In genomic region chr2:76212305-76212985, GRCh38 we compare ENCODE assay signal across 22 cellular contexts.
DNase-seq lines count a peak whose midpoint lies in the region; ATAC-seq, FAIRE-seq and TF ChIP-seq lines count a peak whose summit lies in the region.
"Had no signal": no experiment of that assay in that cellular context is flagged by ENCODE, and none has a peak within 500 bp of the region (broad histone marks: within the 10 kb centered on the region; RNA-seq: fewer than 3 reads in every experiment).

No MANE protein-coding gene starts in this region.

- H3K56ac ChIP-seq in H1 (replicated peaks; ENCODE audit: insufficient read length, low read depth, low read length) = no peak overlapping the region

- no peak for TF ChIP-seq EP300 in H1 (IDR thresholded peaks at IDR 0.05; ENCODE audit: borderline replicate concordance in 1 of 2, low read depth in 2 of 2, low read length in 2 of 2)
- TF ChIP-seq EP300 in transverse colon (IDR thresholded peaks at IDR 0.05; ENCODE audit: low read depth) = no peak

- CTCF ChIA-PET in H1 (lab: Charles Lee; ENCODE audit: partially characterized antibody) = interaction anchor here (6.1 kb wide), 1 partner anchor 15 kb away, joined by 30 read pairs; no protein-coding TSS in a partner anchor

- intact Hi-C loops in transverse colon (cut with DNase I; ENCODE audit: low total_unique reads) = no loop called here

- no peak overlapping the region for H3K14ac ChIP-seq in H1 (ENCODE audit: insufficient read length)

- no peaks in the 10 kb centered on the region for H3K27me3 ChIP-seq in GM23338 (ENCODE audit: insufficient read depth)
- no peaks in the 10 kb centered on the region for H3K27me3 ChIP-seq in H1 (replicated peaks in 1 of 4; ENCODE audit: control insufficient read depth in 3 of 4, extremely low read depth in 1 of 4, insufficient read depth in 3 of 4, low read length in 3 of 4)
- H3K27me3 ChIP-seq in transverse colon = no peaks in the 10 kb centered on the region
- H3K27me3 ChIP-seq: SJCRH30 had no signal

- DNase-seq in GM12865 (ENCODE audit: low read depth) (peak; percentile 30), GM23338 (ENCODE audit: low spot score) (no peak), OCI-M1 (lab: John Stamatoyannopoulos, UW) (peak; percentile 38), H1 (ENCODE audit: low read depth in 1 of 2, low spot score in 2 of 2) (no peak), NK-92 (lab: John Stamatoyannopoulos, UW; ENCODE audit: unreplicated experiment) (no peak), NCI-H1105 treated with DMSO at 0.1 percent for 48 hours (lab: John Stamatoyannopoulos, UW) (no peak), transverse colon (no peak), NCI-H82 (lab: John Stamatoyannopoulos, UW) (no peak)
- DNase-seq: 8988T, DMS 273 treated with DMSO at 0.1 percent for 48 hours, DND-41, HCEC 1CT, NCI-H1048, NCI-H146, NCI-H2081, NCI-H2171 treated with DMSO at 0.1 percent for 48 hours, NCI-H446, NCI-H69, PC-9, T-helper 17 cell had no signal

- no peak overlapping the region for H2BK20ac ChIP-seq in H1 (ENCODE audit: low read length)

- no peak overlapping the region for H3K27ac ChIP-seq in GM23338 (ENCODE audit: low read depth)
- no peak overlapping the region for H3K27ac ChIP-seq in H1 (ENCODE audit: low read depth, low read length)
- no peak overlapping the region for H3K27ac ChIP-seq in transverse colon
- H3K27ac ChIP-seq: PC-9, SJCRH30 had no signal

- H3K9me3 Mint-ChIP-seq in GM23338 = no peaks in the 10 kb centered on the region

- H3K9me3 ChIP-seq in H1 (ENCODE audit: insufficient read depth in 2 of 2, low read depth in 1 of 2, low read length in 1 of 2) (no peaks in the 10 kb centered on the region), transverse colon (no peaks in the 10 kb centered on the region)
- H3K9me3 ChIP-seq: SJCRH30 had no signal

- H2BK5ac ChIP-seq in H1 (ENCODE audit: low read depth, low read length) = no peak overlapping the region

- H3K79me1 ChIP-seq in H1 (ENCODE audit: low read depth, low read length) = no peaks in the 10 kb centered on the region

- H3K4me2 ChIP-seq in GM23338 = peak overlapping the region; percentile 8; the same call in 1 of the 2 replicates
- no peak overlapping the region for H3K4me2 ChIP-seq in H1 (ENCODE audit: insufficient read depth in 1 of 2, low read depth in 2 of 2, low read length in 2 of 2)
- H3K4me2 ChIP-seq: PC-9 had no signal

- H3K27me3 Mint-ChIP-seq in GM23338 (ENCODE audit: insufficient read depth, low read depth, poor library complexity) = no peaks in the 10 kb centered on the region
- H3K27me3 Mint-ChIP-seq: T-helper 17 cell had no signal

- no peak overlapping the region for H3K18ac ChIP-seq in H1 (ENCODE audit: extremely low read depth, low read length)

- no peak for TF ChIP-seq POLR2A in H1 (IDR thresholded peaks at IDR 0.05; ENCODE audit: control extremely low read depth in 1 of 2, low read depth in 2 of 2, low read length in 2 of 2)
- no peak for TF ChIP-seq POLR2A in transverse colon (IDR thresholded peaks at IDR 0.05)

- H2AFZ ChIP-seq in GM23338 = peak overlapping the region; percentile 58; the same call in 1 of the 2 replicates
- peak overlapping the region; percentile 50 for H2AFZ ChIP-seq in H1 (ENCODE audit: low read length)
- H2AFZ ChIP-seq: PC-9 had no signal

- H2BK120ac ChIP-seq in H1 (replicated peaks; ENCODE audit: low read depth, low read length) = no peak overlapping the region

- H4K20me1 ChIP-seq in GM23338 (replicated peaks; ENCODE audit: insufficient read depth) = no peaks in the 10 kb centered on the region
- no peaks in the 10 kb centered on the region for H4K20me1 ChIP-seq in H1 (replicated peaks in 1 of 2; ENCODE audit: control insufficient read depth in 1 of 2, insufficient read depth in 2 of 2, low read length in 2 of 2)

- no peak overlapping the region for H4K8ac ChIP-seq in H1 (ENCODE audit: extremely low read depth, insufficient read depth, low read length)

- no peak for ATAC-seq in GM23338
- ATAC-seq: T-helper 17 cell had no signal

- H3K27ac Mint-ChIP-seq in GM23338 = 0 out of 2 replicates have a peak overlapping the region, but pooled peaks have one; percentile 19
- H3K27ac Mint-ChIP-seq: CD14-positive monocyte, T-helper 17 cell had no signal

- no peak overlapping the region for H2BK15ac ChIP-seq in H1 (ENCODE audit: low read length)

- no peak overlapping the region for H4K5ac ChIP-seq in H1 (ENCODE audit: insufficient read length, low read depth, low read length)

- H3K36me3 Mint-ChIP-seq in GM23338 (ENCODE audit: low read depth) = no peaks in the 10 kb centered on the region; the same call in 2 of the 3 replicates
- H3K36me3 Mint-ChIP-seq: CD14-positive monocyte had no signal

- no peak overlapping the region for H3K4ac ChIP-seq in H1 (replicated peaks; ENCODE audit: insufficient read length, low read depth, low read length)

- in situ Hi-C loops in transverse colon (cut with MboI; ENCODE audit: low pct_ligation_motif_present in 1 of 4, low pct_unique_long_range_greater_than_20kb in 1 of 4, low sequenced_read_pairs in 3 of 4) = no loop called here

- WGBS in H1 (ENCODE audit: extremely low coverage in 1 of 2, insufficient coverage in 1 of 2, insufficient read length in 1 of 2, insufficient replicate concordance in 2 of 2, low coverage in 1 of 2, low lambda C conversion rate in 2 of 2, missing lambda C conversion rate in 1 of 2), 2 experiments = 77% methylated on average over 4 of the region's 4 CpGs; no CpG with 5 or more reads in 1 of the 2 experiments
- 47 to 51% methylated on average over 3 to 4 of the region's 4 CpGs for WGBS in transverse colon (ENCODE audit: low coverage in 1 of 2), 2 donors

- H3K4me3 ChIP-seq in GM12865 (ENCODE audit: low read depth, low read length) (no peak overlapping the region), GM23338 (no peak overlapping the region), H1 (ENCODE audit: extremely low read depth in 1 of 4, insufficient read depth in 2 of 4, low read depth in 3 of 4, low read length in 4 of 4) (no peak overlapping the region), transverse colon (no peak overlapping the region)
- H3K4me3 ChIP-seq: PC-9, SJCRH30 had no signal

- no peak overlapping the region for H3K4me3 Mint-ChIP-seq in GM23338
- H3K4me3 Mint-ChIP-seq: CD14-positive monocyte, T-helper 17 cell had no signal

- no peak overlapping the region for H3K9ac ChIP-seq in H1 (replicated peaks in 1 of 4; ENCODE audit: extremely low read depth in 1 of 4, low read depth in 3 of 4, low read length in 3 of 4)

- no peak for TF ChIP-seq CTCF in GM12865 (IDR thresholded peaks at IDR 0.05; ENCODE audit: insufficient read depth, low read depth, low read length, missing control alignments)
- TF ChIP-seq CTCF in GM23338 (conservative IDR thresholded peaks at IDR 0.05; ENCODE audit: low read depth in 2 of 2) = no peak
- no peak for TF ChIP-seq CTCF in H1 (IDR thresholded peaks at IDR 0.05; ENCODE audit: control extremely low read depth in 1 of 3, insufficient read depth in 1 of 3, low read depth in 1 of 3, low read length in 3 of 3)
- no peak for TF ChIP-seq CTCF in transverse colon (IDR thresholded peaks at IDR 0.05)

- peaks cover 15% of the 10 kb centered on the region; the same call in 1 of the 2 replicates for H3K4me1 ChIP-seq in GM23338 (ENCODE audit: insufficient read depth)
- H3K4me1 ChIP-seq in H1 (replicated peaks in 1 of 4; ENCODE audit: control insufficient read depth in 3 of 4, insufficient read depth in 4 of 4, low read length in 3 of 4) = peaks cover 0 to 7% (median 0%) of the 10 kb centered on the region in 4 experiments; a peak in 1 of 7 replicates
- no peaks in the 10 kb centered on the region for H3K4me1 ChIP-seq in transverse colon
- H3K4me1 ChIP-seq: SJCRH30 had no signal

- no peaks in the 10 kb centered on the region for H3K23me2 ChIP-seq in H1 (ENCODE audit: low read depth, low read length)

- no peak for TF ChIP-seq RAD21 in H1 (IDR thresholded peaks at IDR 0.05 in 1 of 2, conservative IDR thresholded peaks at IDR 0.05 in 1 of 2; ENCODE audit: low read depth in 2 of 2, low read length in 2 of 2)

- H3F3A ChIP-seq in GM23338 (replicated peaks; ENCODE audit: low read depth) = no peaks in the 10 kb centered on the region

- no peak overlapping the region for H2BK12ac ChIP-seq in H1 (ENCODE audit: low read depth, low read length)

- peaks cover 19% of the 10 kb centered on the region; the same call in 1 of the 2 replicates for H3K9me2 ChIP-seq in GM23338 (ENCODE audit: insufficient read depth)

- H3K79me2 ChIP-seq in GM23338 (replicated peaks; ENCODE audit: insufficient read depth) = no peaks in the 10 kb centered on the region
- H3K79me2 ChIP-seq in H1 (ENCODE audit: control insufficient read depth in 1 of 2, insufficient read depth in 2 of 2, low read length in 2 of 2) = no peaks in the 10 kb centered on the region

- POLR2A ChIA-PET in H1 (lab: Charles Lee; ENCODE audit: partially characterized antibody) = no interaction called here

- H4K91ac ChIP-seq in H1 (replicated peaks; ENCODE audit: insufficient read length, low read length) = no peak overlapping the region

- H3K23ac ChIP-seq in H1 (ENCODE audit: insufficient read length) = no peak overlapping the region

- H3K36me3 ChIP-seq in GM23338 (ENCODE audit: insufficient read depth) = no peaks in the 10 kb centered on the region
- H3K36me3 ChIP-seq in H1 (ENCODE audit: control insufficient read depth in 2 of 4, insufficient read depth in 4 of 4, low read length in 3 of 4) = no peaks in the 10 kb centered on the region
- H3K36me3 ChIP-seq in transverse colon = no peaks in the 10 kb centered on the region
- H3K36me3 ChIP-seq: SJCRH30 had no signal

- no peak for FAIRE-seq in H1 (lab: Jason Lieb, UNC)

- H3K4me1 Mint-ChIP-seq in GM23338 = peaks cover 14% of the 10 kb centered on the region
- H3K4me1 Mint-ChIP-seq: CD14-positive monocyte, T-helper 17 cell had no signal

- no peak overlapping the region for H2AK5ac ChIP-seq in H1 (ENCODE audit: low read depth, low read length)

TF ChIP-seq in GM23338, 12 proteins besides CTCF, POLR2A, EP300 and RAD21 (continues in another document):
- TF ChIP-seq STAT1 (IDR thresholded peaks at IDR 0.05; ENCODE audit: unreplicated experiment) (no peak), POLR2AphosphoS5 (IDR thresholded peaks at IDR 0.05; ENCODE audit: low read depth) (no peak), ZNF331 (CRISPR knock-in tag; IDR thresholded peaks at IDR 0.05; ENCODE audit: low read depth) (no peak), NANOG (IDR thresholded peaks at IDR 0.05; ENCODE audit: borderline replicate concordance) (no peak)

TF ChIP-seq in H1, 55 proteins besides CTCF, POLR2A, EP300 and RAD21 (continues in another document):
- TF ChIP-seq SIX5 (IDR thresholded peaks at IDR 0.05; ENCODE audit: low read depth, low read length) (no peak), TAF7 (optimal IDR thresholded peaks at IDR 0.05; ENCODE audit: borderline replicate concordance, low read depth, low read length) (no peak), KDM5A (IDR thresholded peaks at IDR 0.05; ENCODE audit: low read length) (no peak), CTBP2 (IDR thresholded peaks at IDR 0.05; ENCODE audit: borderline replicate concordance, insufficient read depth, insufficient read length, low read length) (no peak)

Comparison
In these comparisons a context has a peak if more than half of its experiments do, and no peak if none do; other contexts are left out.
1. DNase-seq: peak in GM12865 (single experiment) and OCI-M1 (single experiment); none in GM23338 (single experiment), H1 (0 of 2), NK-92 (single experiment), NCI-H1105 treated with DMSO at 0.1 percent for 48 hours (single experiment), transverse colon (single experiment) and NCI-H82 (single experiment).